11 cellular contexts compared by ENCODE assay signal in the genomic region with DNA sequence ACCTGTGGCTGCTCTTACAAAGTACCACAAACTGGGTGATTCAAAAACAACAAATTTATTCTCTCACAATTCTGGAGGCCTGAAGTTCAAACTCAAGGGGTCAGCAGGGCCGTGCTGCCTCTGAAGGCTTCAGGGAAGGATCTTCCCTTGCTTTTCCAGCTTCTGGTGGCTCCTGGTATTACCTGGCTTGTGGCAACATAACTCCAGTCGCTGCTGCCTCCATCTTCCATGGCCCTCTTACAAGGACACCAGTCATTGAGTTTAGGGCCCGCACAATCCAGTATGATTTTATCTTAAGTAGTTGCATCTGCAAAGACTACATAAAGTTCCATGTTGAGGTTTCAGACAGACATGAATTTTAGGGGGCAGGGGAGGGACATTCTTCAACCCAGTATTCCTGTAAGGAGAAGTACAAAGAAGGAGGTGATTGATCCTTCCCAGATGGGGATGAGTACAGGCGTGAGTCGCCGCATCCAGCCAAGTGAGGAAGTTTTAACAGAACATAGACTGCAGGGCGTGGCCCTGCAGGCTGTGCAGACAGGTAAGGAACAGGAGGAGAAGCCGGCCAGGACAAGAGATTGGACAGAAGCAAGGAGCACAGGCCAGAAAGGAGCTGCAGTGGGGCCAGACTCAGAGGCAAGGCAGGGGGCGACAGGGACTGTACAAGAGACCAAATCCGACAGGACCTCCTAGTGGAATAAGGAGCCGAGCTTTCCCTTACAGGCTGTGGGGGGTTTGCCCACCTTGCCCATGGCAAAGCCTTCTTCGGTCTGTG.
"Had no signal": no experiment of that assay in that cellular context is flagged by ENCODE, and none has a peak within 500 bp of the region (broad histone marks: within the 10 kb centered on the region; RNA-seq: fewer than 3 reads in every experiment).

No MANE protein-coding gene starts in this region.

- DNase-seq: activated CD4-positive, alpha-beta T cell treated with anti-CD3 and anti-CD28 coated beads for 48 hours; activated naive CD4-positive, alpha-beta T cell treated with anti-CD3 and anti-CD28 coated beads, Interleukin-2, amount 10 ng/mL, durations not matched to agents 7 days and 5 days; central memory CD4-positive, alpha-beta T cell; cortex of kidney; effector CD8-positive, alpha-beta T cell; immature natural killer cell; stimulated activated CD4-positive, alpha-beta T cell treated with anti-CD3 and anti-CD28 coated beads, Interleukin-4, amount 100 ng/mL, for 1 hour; stimulated activated CD8-positive, alpha-beta memory T cell treated with anti-CD3 and anti-CD28 coated beads, Interleukin-4, amount 100 ng/mL, for 48 hours; stimulated activated naive CD8-positive, alpha-beta T cell treated with anti-CD3 and anti-CD28 coated beads, Interleukin-15, amount 100 ng/mL, for 72 hours had no signal

- H3K9me3 Mint-ChIP-seq: activated naive CD4-positive, alpha-beta T cell treated with anti-CD3 and anti-CD28 coated beads, Interleukin-2, amount 10 ng/mL, durations not matched to agents 7 days and 5 days; immature natural killer cell; natural killer cell treated with Interleukin-12 subunit alpha and Interleukin-12 subunit beta and Interleukin-15 and Interleukin-18, amount 100 ng/mL, for 72 hours had no signal

- H3K36me3 Mint-ChIP-seq: activated naive CD4-positive, alpha-beta T cell treated with anti-CD3 and anti-CD28 coated beads, Interleukin-2, amount 10 ng/mL, durations not matched to agents 7 days and 5 days; immature natural killer cell had no signal

- H3K4me3 Mint-ChIP-seq: activated naive CD4-positive, alpha-beta T cell treated with anti-CD3 and anti-CD28 coated beads, Interleukin-2, amount 10 ng/mL, durations not matched to agents 7 days and 5 days; immature natural killer cell; natural killer cell treated with Interleukin-12 subunit alpha and Interleukin-12 subunit beta and Interleukin-15 and Interleukin-18, amount 100 ng/mL, for 72 hours; stimulated activated naive CD8-positive, alpha-beta T cell treated with anti-CD3 and anti-CD28 coated beads, Interleukin-15, amount 100 ng/mL, for 72 hours had no signal

- H3K36me3 ChIP-seq: thoracic aorta had no signal

- H3K27ac ChIP-seq: thoracic aorta had no signal

- H3K9me3 ChIP-seq: thoracic aorta had no signal

- H3K4me1 Mint-ChIP-seq: immature natural killer cell had no signal

- H3K4me3 ChIP-seq: thoracic aorta had no signal

- H3K27ac Mint-ChIP-seq: activated naive CD4-positive, alpha-beta T cell treated with anti-CD3 and anti-CD28 coated beads, Interleukin-2, amount 10 ng/mL, durations not matched to agents 7 days and 5 days; immature natural killer cell had no signal

- H3K27me3 Mint-ChIP-seq: stimulated activated naive CD8-positive, alpha-beta T cell treated with anti-CD3 and anti-CD28 coated beads, Interleukin-15, amount 100 ng/mL, for 72 hours had no signal

- ATAC-seq: natural killer cell treated with Interleukin-12 subunit alpha and Interleukin-12 subunit beta and Interleukin-15 and Interleukin-18, amount 100 ng/mL, for 72 hours; stimulated activated naive CD8-positive, alpha-beta T cell treated with anti-CD3 and anti-CD28 coated beads, Interleukin-15, amount 100 ng/mL, for 72 hours had no signal
